ENCODE assay signal across 20 cellular contexts in genomic region chr18:44851806-44852205, GRCh38.
DNase-seq lines count a peak whose midpoint lies in the region; ATAC-seq lines count a peak whose summit lies in the region.
"Had no signal": no experiment of that assay in that cellular context is flagged by ENCODE, and none has a peak within 500 bp of the region (broad histone marks: within the 10 kb centered on the region; RNA-seq: fewer than 3 reads in every experiment).

No MANE protein-coding gene starts in this region.

- H3K4ac ChIP-seq in neuronal stem cell (ENCODE audit: low read length), result no peak overlapping the region

- H3K36me3 ChIP-seq in neuronal stem cell (replicated peaks in 1 of 2; ENCODE audit: control insufficient read depth in 2 of 2, insufficient read depth in 2 of 2, low read length in 2 of 2), result no peaks in the 10 kb centered on the region

- no peak for ATAC-seq in esophagus mucosa
- ATAC-seq: activated T-helper 17 cell treated with anti-CD3 and anti-CD28 coated beads, Interleukin-2, amount 50 U/mL, for 72 hours; natural killer cell treated with Interleukin-12 subunit alpha and Interleukin-12 subunit beta and Interleukin-15 and Interleukin-18, amount 100 ng/mL, for 72 hours had no signal

- H2BK120ac ChIP-seq in neuronal stem cell (ENCODE audit: low read depth, low read length), result no peak overlapping the region

- no peaks in the 10 kb centered on the region for H3K79me1 ChIP-seq in neuronal stem cell (ENCODE audit: low read depth, low read length)

- no peak overlapping the region for H3K4me2 ChIP-seq in neuronal stem cell (ENCODE audit: insufficient read depth, low read length, poor library complexity, severe bottlenecking)

- no peak overlapping the region for H2BK12ac ChIP-seq in neuronal stem cell (ENCODE audit: low read length)

- peaks cover 0 to 2% of the 10 kb centered on the region in 2 donors for H3K9me3 ChIP-seq in neuronal stem cell (replicated peaks in 1 of 2; ENCODE audit: control insufficient read depth in 2 of 2, insufficient read depth in 1 of 2, low read depth in 1 of 2, low read length in 2 of 2)

- no peak overlapping the region for H4K8ac ChIP-seq in neuronal stem cell (ENCODE audit: low read depth, low read length)

- H2BK15ac ChIP-seq in neuronal stem cell (ENCODE audit: low read length), result no peak overlapping the region

- no peak overlapping the region for H3K4me3 ChIP-seq in neuronal stem cell (ENCODE audit: low read length in 2 of 2)

- no peaks in the 10 kb centered on the region for H3K27me3 ChIP-seq in neuronal stem cell (ENCODE audit: control insufficient read depth in 3 of 3, insufficient read depth in 3 of 3, low read depth in 1 of 3, low read length in 3 of 3)

- H3K4me1 ChIP-seq in neuronal stem cell (ENCODE audit: control insufficient read depth in 2 of 2, insufficient read depth in 1 of 2, low read depth in 1 of 2, low read length in 2 of 2), result peaks cover 0 to 5% of the 10 kb centered on the region in 2 donors

- H4K91ac ChIP-seq in neuronal stem cell (ENCODE audit: low read depth, low read length, poor library complexity), result no peak overlapping the region

- no CpG with 5 or more reads among the region's 9 CpGs for WGBS in neuronal stem cell (ENCODE audit: extremely low coverage in 2 of 2, insufficient read length in 2 of 2, insufficient replicate concordance in 1 of 2), 2 donors

- no peak overlapping the region for H3K23ac ChIP-seq in neuronal stem cell (ENCODE audit: low read depth, low read length, poor library complexity)

- peak overlapping the region; percentile 35 for H3K18ac ChIP-seq in neuronal stem cell (ENCODE audit: low read length)

- DNase-seq in D341Med (ENCODE audit: low spot score), result peak; percentile 84
- peak; percentile 86 for DNase-seq in NCI-H146 treated with DMSO at 0.1 percent for 48 hours (lab: John Stamatoyannopoulos, UW; ENCODE audit: unreplicated experiment)
- DNase-seq in NCI-H82 treated with DMSO at 0.1 percent for 48 hours (lab: John Stamatoyannopoulos, UW; ENCODE audit: unreplicated experiment), result peak; percentile 78
- no peak for DNase-seq in neuronal stem cell (ENCODE audit: low spot score)
- no peak for DNase-seq in germinal center (ENCODE audit: low spot score)
- DNase-seq in mucosa of gallbladder (ENCODE audit: low spot score), result no peak
- DNase-seq in epidermal melanocyte (ENCODE audit: insufficient read length, low spot score), result no peak
- DNase-seq: activated CD4-positive, alpha-beta T cell treated with anti-CD3 and anti-CD28 coated beads for 4 hours; activated naive CD8-positive, alpha-beta T cell treated with anti-CD3 and anti-CD28 coated beads, Interleukin-2, amount 10 ng/mL, durations not matched to agents 7 days and 5 days; CD4-positive, alpha-beta memory T cell; effector memory CD4-positive, alpha-beta T cell; HCEC 1CT; Karpas-422; OCI-M1; stimulated activated CD4-positive, alpha-beta T cell treated with anti-CD3 and anti-CD28 coated beads, Interleukin-1b, Interleukin-23, amount 100 ng/mL, for 48 hours; stimulated activated naive CD4-positive, alpha-beta T cell treated with Interleukin-2 at 50 U/mL for 16 hours; T-helper 1 cell had no signal

- no peak overlapping the region for H3K27ac ChIP-seq in neuronal stem cell (replicated peaks; ENCODE audit: low read length)

- no peak overlapping the region for H2AFZ ChIP-seq in neuronal stem cell (ENCODE audit: low read length)

- no peak overlapping the region for H2AK5ac ChIP-seq in neuronal stem cell (ENCODE audit: low read depth, low read length)

- H3K14ac ChIP-seq in neuronal stem cell (ENCODE audit: low read length), result no peak overlapping the region

- peak overlapping the region; percentile 40 for H3K9ac ChIP-seq in neuronal stem cell (ENCODE audit: low read depth, low read length, poor library complexity)

- no peak overlapping the region for H2BK5ac ChIP-seq in neuronal stem cell (ENCODE audit: low read length)

Comparison
In these comparisons a context has a peak if more than half of its experiments do, and no peak if none do; other contexts are left out.
1. DNase-seq: peak in D341Med (single experiment), NCI-H146 treated with DMSO at 0.1 percent for 48 hours (single experiment) and NCI-H82 treated with DMSO at 0.1 percent for 48 hours (single experiment); none in neuronal stem cell (single experiment), germinal center (single experiment), mucosa of gallbladder (single experiment) and epidermal melanocyte (single experiment).